14 cellular contexts compared by ENCODE assay signal in genomic region chr20:31839782-31840487, GRCh38. TPM values are rescaled to one million over a fixed set of nuclear protein-coding genes. Genes with fewer than 3 reads are reported as not detected.
"Had no signal": no experiment of that assay in that cellular context is flagged by ENCODE, and none has a peak within 500 bp of the region (broad histone marks: within the 10 kb centered on the region; RNA-seq: fewer than 3 reads in every experiment).

No MANE protein-coding gene starts in this region.

- H3K4me3 ChIP-seq: breast epithelium, dorsolateral prefrontal cortex, mucosa of descending colon, prostate gland, transverse colon had no signal

- H3K9me3 ChIP-seq: breast epithelium, mucosa of descending colon, prostate gland, transverse colon had no signal

- H3K4me1 ChIP-seq: prostate gland had no signal

- H3K36me3 ChIP-seq: breast epithelium, prostate gland, transverse colon had no signal

- H3K27me3 ChIP-seq: breast epithelium, dorsolateral prefrontal cortex, transverse colon had no signal

- ATAC-seq: esophagus mucosa, mucosa of descending colon had no signal

- H3K27ac ChIP-seq: breast epithelium, prostate gland, transverse colon had no signal

- DNase-seq: activated B cell treated with CpG ODN at 0.5 μM for 24 hours; activated CD4-positive, alpha-beta T cell treated with anti-CD3 and anti-CD28 coated beads, Interleukin-2, amount 10 ng/mL, durations not matched to agents 7 days and 5 days; activated T-cell treated with anti-CD3 and anti-CD28 coated beads for 4 hours; amygdala; dorsolateral prefrontal cortex; head of caudate nucleus; mammary epithelial cell; mucosa of descending colon; stimulated activated CD4-positive, alpha-beta T cell treated with anti-CD3 and anti-CD28 coated beads, Interleukin-15, amount 100 ng/mL, for 24 hours; transverse colon had no signal

RNA-seq across cellular contexts. Expression of gene FOXS1, which starts 5.5 kb away (rescaled TPM):
- total RNA-seq: activated B cell treated with CpG ODN at 0.5 μM for 24 hours; activated CD4-positive, alpha-beta T cell treated with anti-CD3 and anti-CD28 coated beads, Interleukin-2, amount 10 ng/mL, durations not matched to agents 7 days and 5 days; activated CD8-positive, alpha-beta memory T cell treated with anti-CD3 and anti-CD28 coated beads for 36 hours had no signal
- polyA plus RNA-seq: mammary epithelial cell had no signal

RNA-seq across cellular contexts. Expression of gene MYLK2, which starts 20.8 kb away (rescaled TPM):
- total RNA-seq: activated B cell treated with CpG ODN at 0.5 μM for 24 hours, breast epithelium had no signal

RNA-seq across cellular contexts. Expression of gene DUSP15, which starts 30.4 kb away (rescaled TPM):
- total RNA-seq: activated CD4-positive, alpha-beta T cell treated with anti-CD3 and anti-CD28 coated beads, Interleukin-2, amount 10 ng/mL, durations not matched to agents 7 days and 5 days; activated CD8-positive, alpha-beta memory T cell treated with anti-CD3 and anti-CD28 coated beads for 36 hours had no signal
- polyA plus RNA-seq: mammary epithelial cell had no signal

RNA-seq across cellular contexts. Expression of gene TTLL9, which starts 30.5 kb away (rescaled TPM):
- total RNA-seq: activated CD4-positive, alpha-beta T cell treated with anti-CD3 and anti-CD28 coated beads, Interleukin-2, amount 10 ng/mL, durations not matched to agents 7 days and 5 days; activated CD8-positive, alpha-beta memory T cell treated with anti-CD3 and anti-CD28 coated beads for 36 hours; transverse colon had no signal
